In genomic region chr2:16756831-16757644, GRCh38 we compare ENCODE assay signal across 8 cellular contexts.
DNase-seq lines count a peak whose midpoint lies in the region; ATAC-seq, FAIRE-seq and TF ChIP-seq lines count a peak whose summit lies in the region.

No MANE protein-coding gene starts in this region.

- no peaks in the 10 kb centered on the region for H3K27me3 ChIP-seq in effector memory CD4-positive, alpha-beta T cell (replicated peaks; ENCODE audit: control insufficient read depth, insufficient read depth, low read length, poor library complexity, severe bottlenecking)

- H3K9me3 ChIP-seq in effector memory CD4-positive, alpha-beta T cell (ENCODE audit: control insufficient read depth, low read length) = no peaks in the 10 kb centered on the region

- H3K27me3 Mint-ChIP-seq in CD14-positive monocyte (ENCODE audit: low read depth in 3 of 3) = no peaks in the 10 kb centered on the region

- DNase-seq in CD14-positive monocyte (ENCODE audit: low spot score) = peak; percentile 65
- peak; percentile 55 for DNase-seq in GM19239 (ENCODE audit: insufficient read length, low spot score)
- peak; percentile 55 for DNase-seq in NCI-H69 (lab: John Stamatoyannopoulos, UW)
- DNase-seq in activated CD4-positive, alpha-beta T cell treated with anti-CD3 and anti-CD28 coated beads, Interleukin-2, amount 50 U/mL, for 48 hours = peak; percentile 66 to 69
- DNase-seq in effector memory CD4-positive, alpha-beta T cell = peak in 2 of 3 donors; percentile 2 to 19
- peak; percentile 86 for DNase-seq in medulla oblongata (ENCODE audit: extremely low spot score)
- peak; percentile 6 to 14 for DNase-seq in stimulated activated CD8-positive, alpha-beta memory T cell treated with anti-CD3 and anti-CD28 coated beads, Interleukin-15, amount 100 ng/mL, for 4 hours (ENCODE audit: low read depth in 2 of 2)

- peak; percentile 98 for FAIRE-seq in GM19239 (lab: Jason Lieb, UNC)

- peak; percentile 93 for TF ChIP-seq CTCF in CD14-positive monocyte (IDR thresholded peaks at IDR 0.05)

- intact Hi-C loops in CD14-positive monocyte (cut with micrococcal nuclease) = loop anchor here (5.0 to 10.0 kb wide), 5 partner anchors 145 to 230 kb away; no protein-coding TSS in a partner anchor

- H3K4me1 ChIP-seq in effector memory CD4-positive, alpha-beta T cell (ENCODE audit: control insufficient read depth, insufficient read depth, low read length, poor library complexity, severe bottlenecking) = no peaks in the 10 kb centered on the region

- no peak overlapping the region for H3K4me3 ChIP-seq in effector memory CD4-positive, alpha-beta T cell (ENCODE audit: insufficient read depth, low read depth, low read length, poor library complexity, severe bottlenecking)

- peak overlapping the region in 4 of 7 donors; percentile 26 to 64 (median 54) for H3K27ac Mint-ChIP-seq in CD14-positive monocyte

- peaks cover 33% of the 10 kb centered on the region for H3K4me1 Mint-ChIP-seq in CD14-positive monocyte

- H3K36me3 ChIP-seq in effector memory CD4-positive, alpha-beta T cell (ENCODE audit: control insufficient read depth, insufficient read depth, low read length) = no peaks in the 10 kb centered on the region

- no peak overlapping the region for H3K27ac ChIP-seq in effector memory CD4-positive, alpha-beta T cell (ENCODE audit: insufficient read depth, low read length, poor library complexity, severe bottlenecking)

- peak overlapping the region in 1 of 2 donors; percentile 54 for H3K4me3 Mint-ChIP-seq in CD14-positive monocyte

- H3K9me3 Mint-ChIP-seq in CD14-positive monocyte = no peaks in the 10 kb centered on the region

- ATAC-seq in HG03378 (IDR thresholded peaks at IDR 0.05; ENCODE audit: unreplicated experiment) = peak; percentile 97

- H3K36me3 Mint-ChIP-seq in CD14-positive monocyte = no peaks in the 10 kb centered on the region

Comparison
In these comparisons a context has a peak if more than half of its experiments do, and no peak if none do; other contexts are left out.
1. DNase-seq: peak in every context shown above with its lines; median percentile 86 in medulla oblongata; 68 in activated CD4-positive, alpha-beta T cell treated with anti-CD3 and anti-CD28 coated beads, Interleukin-2, amount 50 U/mL, for 48 hours; 65 in CD14-positive monocyte; 55 in GM19239; 55 in NCI-H69; 10 in effector memory CD4-positive, alpha-beta T cell; 10 in stimulated activated CD8-positive, alpha-beta memory T cell treated with anti-CD3 and anti-CD28 coated beads, Interleukin-15, amount 100 ng/mL, for 4 hours.